8 cellular contexts compared by ENCODE assay signal in the genomic region with DNA sequence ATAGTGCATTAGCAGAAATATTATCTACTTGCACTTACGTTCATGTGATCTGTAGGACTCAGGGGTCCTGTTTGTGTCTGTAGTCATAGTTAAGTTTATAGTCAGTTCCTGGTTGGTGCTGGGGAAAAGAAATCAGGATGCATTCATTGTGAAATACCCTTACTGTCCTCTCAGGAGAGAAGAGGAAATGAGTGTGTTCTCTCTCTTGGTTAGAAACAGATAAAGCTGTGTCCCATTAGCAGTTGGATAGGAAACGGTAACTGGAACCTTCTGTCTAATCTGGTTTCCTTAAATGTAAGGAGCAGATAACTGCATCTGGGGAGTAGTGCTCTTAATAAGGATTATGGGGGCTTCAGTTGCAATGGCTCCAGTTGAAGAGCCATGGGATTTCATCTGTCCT. TPM values are rescaled to one million over a fixed set of nuclear protein-coding genes. Genes with fewer than 3 reads are reported as not detected.
DNase-seq lines count a peak whose midpoint lies in the region; ATAC-seq lines count a peak whose summit lies in the region.

No MANE protein-coding gene starts in this region.

- H3K27ac ChIP-seq in epithelial cell of prostate: peak overlapping the region; percentile 91

- peak; percentile 47 for ATAC-seq in GM21390 (IDR thresholded peaks at IDR 0.05; ENCODE audit: unreplicated experiment)
- ATAC-seq in GM21786 (IDR thresholded peaks at IDR 0.05; ENCODE audit: unreplicated experiment): no peak

- DNase-seq in NOMO-1 treated with dmso at 0.1 percent for 144 hours (lab: John Stamatoyannopoulos, UW; ENCODE audit: unreplicated experiment) (peak; percentile 59), epithelial cell of prostate (ENCODE audit: low read depth, low spot score) (no peak), pulmonary artery endothelial cell (ENCODE audit: low read depth, low spot score) (peak; percentile 79), mucosa of gallbladder (ENCODE audit: low spot score) (no peak), T-helper 9 cell (no peak), NCI-H526 treated with DMSO at 0.1 percent for 48 hours (lab: John Stamatoyannopoulos, UW) (no peak)

RNA-seq across cellular contexts. Expression of a gene that starts 8.9 kb away (rescaled TPM):
- total RNA-seq in pulmonary artery endothelial cell (46.3 and 48.0 TPM in 2 replicates), mucosa of gallbladder (46.1 TPM)

RNA-seq across cellular contexts. Expression of a gene that starts 9.6 kb away (rescaled TPM):
- total RNA-seq in pulmonary artery endothelial cell (201 and 225 TPM in 2 replicates), mucosa of gallbladder (38.9 TPM)

Comparison
In these comparisons a context has a peak if more than half of its experiments do, and no peak if none do; other contexts are left out.
1. DNase-seq: peak in NOMO-1 treated with dmso at 0.1 percent for 144 hours (single experiment) and pulmonary artery endothelial cell (single experiment); none in epithelial cell of prostate (single experiment), mucosa of gallbladder (single experiment), T-helper 9 cell (single experiment) and NCI-H526 treated with DMSO at 0.1 percent for 48 hours (single experiment).